ENCODE assay signal across 9 cellular contexts in the genomic region with DNA sequence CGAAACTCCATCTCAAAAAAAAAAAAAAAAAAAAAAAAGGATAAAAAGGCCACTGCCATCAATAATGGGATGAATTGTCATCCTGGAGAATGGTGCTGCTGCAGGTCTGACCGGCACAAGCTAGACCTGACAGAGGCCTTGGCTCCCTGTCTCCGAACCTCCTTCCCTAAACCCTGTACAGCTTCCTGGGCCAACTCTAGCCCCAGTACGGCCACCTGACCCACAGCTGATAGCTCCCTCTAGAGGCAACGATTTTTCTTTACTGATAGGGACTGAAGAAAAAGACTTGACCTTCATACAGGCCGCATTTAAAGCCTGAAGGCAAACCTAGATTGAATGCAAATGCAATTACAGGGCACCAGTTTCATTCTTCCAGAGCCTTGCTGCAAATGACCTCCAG. TPM values are rescaled to one million over a fixed set of nuclear protein-coding genes. Genes with fewer than 3 reads are reported as not detected.
DNase-seq lines count a peak whose midpoint lies in the region; ATAC-seq and TF ChIP-seq lines count a peak whose summit lies in the region.
"Had no signal": no experiment of that assay in that cellular context is flagged by ENCODE, and none has a peak within 500 bp of the region (broad histone marks: within the 10 kb centered on the region; RNA-seq: fewer than 3 reads in every experiment).

No MANE protein-coding gene starts in this region.

- no peaks in the 10 kb centered on the region for H3K9me2 ChIP-seq in PC-3 (replicated peaks; ENCODE audit: low read length)

- ATAC-seq in activated naive CD8-positive, alpha-beta T cell treated with anti-CD3 and anti-CD28 coated beads, Interleukin-2, amount 10 ng/mL, durations not matched to agents 7 days and 5 days (ENCODE audit: low read depth) = peak; percentile 15
- ATAC-seq in PC-3 = peak; percentile 75
- ATAC-seq in HG02884 (IDR thresholded peaks at IDR 0.05; ENCODE audit: unreplicated experiment) = no peak
- no peak for ATAC-seq in GM19455 (IDR thresholded peaks at IDR 0.05; ENCODE audit: unreplicated experiment)
- ATAC-seq in HG03442 (IDR thresholded peaks at IDR 0.05; ENCODE audit: unreplicated experiment) = no peak

- no peaks in the 10 kb centered on the region for H4K20me1 ChIP-seq in PC-3 (ENCODE audit: low read length)

- peaks cover 5% of the 10 kb centered on the region for H3K4me1 Mint-ChIP-seq in activated naive CD8-positive, alpha-beta T cell treated with anti-CD3 and anti-CD28 coated beads, Interleukin-2, amount 10 ng/mL, durations not matched to agents 7 days and 5 days
- peaks cover 2% of the 10 kb centered on the region for H3K4me1 Mint-ChIP-seq in activated naive CD8-positive, alpha-beta T cell treated with anti-CD3 and anti-CD28 coated beads for 36 hours
- H3K4me1 Mint-ChIP-seq: activated naive CD4-positive, alpha-beta T cell treated with anti-CD3 and anti-CD28 coated beads, Interleukin-2, amount 50 U/mL, for 24 hours had no signal

- intact Hi-C loops in PC-3 (cut with micrococcal nuclease) = loop anchor here (1.0 kb wide), 2 partner anchors 32 to 37 kb away; partner anchors contain the start of gene PLEKHG5
- intact Hi-C loops in posterior vena cava (cut with DNase I) = no loop called here

- H3K27ac ChIP-seq in PC-3 (ENCODE audit: low read length) = no peak overlapping the region

- BruUV-seq in PC-3 (replicated peaks; lab: Mats Ljungman, UMichigan) = no TSS peak

- no peak overlapping the region for H3K4me2 ChIP-seq in PC-3 (ENCODE audit: low read length)

- peak; percentile 92 for TF ChIP-seq CTCF in PC-3 (conservative IDR thresholded peaks at IDR 0.05; ENCODE audit: low read depth, low read length)

- no peaks in the 10 kb centered on the region for H3K27me3 ChIP-seq in PC-3 (ENCODE audit: low read length)

- H3K9me3 ChIP-seq in PC-3 (ENCODE audit: low read length) = no peaks in the 10 kb centered on the region

- no peaks in the 10 kb centered on the region for H3F3A ChIP-seq in PC-3 (ENCODE audit: low read length, unreplicated experiment)

- H3K36me3 ChIP-seq in PC-3 (ENCODE audit: low read depth, low read length) = peaks cover 27% of the 10 kb centered on the region

- no peaks in the 10 kb centered on the region for H3K79me2 ChIP-seq in PC-3 (ENCODE audit: low read length)

- DNase-seq in activated naive CD8-positive, alpha-beta T cell treated with anti-CD3 and anti-CD28 coated beads, Interleukin-2, amount 10 ng/mL, durations not matched to agents 7 days and 5 days = no peak
- DNase-seq in activated naive CD8-positive, alpha-beta T cell treated with anti-CD3 and anti-CD28 coated beads for 36 hours = no peak
- DNase-seq in PC-3 (peak; percentile 81), fibroblast of peridontal ligament (ENCODE audit: extremely low read depth) (peak; percentile 47), posterior vena cava (ENCODE audit: low spot score) (peak; percentile 74)

- POLR2A ChIA-PET in activated naive CD8-positive, alpha-beta T cell treated with anti-CD3 and anti-CD28 coated beads, Interleukin-2, amount 10 ng/mL, durations not matched to agents 7 days and 5 days (lab: Charles Lee) = no interaction called here
- POLR2A ChIA-PET in PC-3 (lab: Charles Lee; ENCODE audit: unreplicated experiment) = no interaction called here

- no peak overlapping the region for H3K4me3 ChIP-seq in PC-3 (ENCODE audit: low read length)

- CTCF ChIA-PET in PC-3 (lab: Charles Lee) = interaction anchor here (0.5 to 1.1 kb wide), 7 partner anchors 16 to 709 kb away, joined by 3 to 5 read pairs (median 3); partner anchors contain the start of gene PHF13

- no peaks in the 10 kb centered on the region for H3K9me3 Mint-ChIP-seq in activated naive CD8-positive, alpha-beta T cell treated with anti-CD3 and anti-CD28 coated beads, Interleukin-2, amount 10 ng/mL, durations not matched to agents 7 days and 5 days
- H3K9me3 Mint-ChIP-seq in activated naive CD8-positive, alpha-beta T cell treated with anti-CD3 and anti-CD28 coated beads for 36 hours = no peaks in the 10 kb centered on the region
- H3K9me3 Mint-ChIP-seq: activated naive CD4-positive, alpha-beta T cell treated with anti-CD3 and anti-CD28 coated beads, Interleukin-2, amount 50 U/mL, for 24 hours had no signal

- no peak overlapping the region for H2AFZ ChIP-seq in PC-3 (ENCODE audit: low read length)

- peaks cover 7% of the 10 kb centered on the region; the same call in 1 of the 2 replicates for H3K4me1 ChIP-seq in PC-3 (ENCODE audit: insufficient read depth, low read length)

- no peaks in the 10 kb centered on the region for H3K27me3 Mint-ChIP-seq in activated naive CD8-positive, alpha-beta T cell treated with anti-CD3 and anti-CD28 coated beads, Interleukin-2, amount 10 ng/mL, durations not matched to agents 7 days and 5 days
- no peaks in the 10 kb centered on the region for H3K27me3 Mint-ChIP-seq in activated naive CD8-positive, alpha-beta T cell treated with anti-CD3 and anti-CD28 coated beads for 36 hours
- H3K27me3 Mint-ChIP-seq: activated naive CD4-positive, alpha-beta T cell treated with anti-CD3 and anti-CD28 coated beads, Interleukin-2, amount 50 U/mL, for 24 hours had no signal

- no peak overlapping the region for H3K4me3 Mint-ChIP-seq in activated naive CD8-positive, alpha-beta T cell treated with anti-CD3 and anti-CD28 coated beads, Interleukin-2, amount 10 ng/mL, durations not matched to agents 7 days and 5 days
- no peak overlapping the region for H3K4me3 Mint-ChIP-seq in activated naive CD8-positive, alpha-beta T cell treated with anti-CD3 and anti-CD28 coated beads for 36 hours
- H3K4me3 Mint-ChIP-seq: activated naive CD4-positive, alpha-beta T cell treated with anti-CD3 and anti-CD28 coated beads, Interleukin-2, amount 50 U/mL, for 24 hours had no signal

- peak overlapping the region; percentile 50 for H3K27ac Mint-ChIP-seq in activated naive CD8-positive, alpha-beta T cell treated with anti-CD3 and anti-CD28 coated beads, Interleukin-2, amount 10 ng/mL, durations not matched to agents 7 days and 5 days
- H3K27ac Mint-ChIP-seq in activated naive CD8-positive, alpha-beta T cell treated with anti-CD3 and anti-CD28 coated beads for 36 hours = no peak overlapping the region
- H3K27ac Mint-ChIP-seq: activated naive CD4-positive, alpha-beta T cell treated with anti-CD3 and anti-CD28 coated beads, Interleukin-2, amount 50 U/mL, for 24 hours had no signal

- no peak overlapping the region for H3K9ac ChIP-seq in PC-3 (ENCODE audit: low read length)

- H3K36me3 Mint-ChIP-seq in activated naive CD8-positive, alpha-beta T cell treated with anti-CD3 and anti-CD28 coated beads, Interleukin-2, amount 10 ng/mL, durations not matched to agents 7 days and 5 days = peaks cover 12% of the 10 kb centered on the region
- H3K36me3 Mint-ChIP-seq in activated naive CD8-positive, alpha-beta T cell treated with anti-CD3 and anti-CD28 coated beads for 36 hours = peaks cover 16% of the 10 kb centered on the region

RNA-seq across cellular contexts. Expression of gene NOL9, which starts 30.7 kb away (rescaled TPM):
- 10 to 100 TPM; 37.6 to 40.8 TPM for total RNA-seq in activated naive CD8-positive, alpha-beta T cell treated with anti-CD3 and anti-CD28 coated beads, Interleukin-2, amount 10 ng/mL, durations not matched to agents 7 days and 5 days
- total RNA-seq in activated naive CD8-positive, alpha-beta T cell treated with anti-CD3 and anti-CD28 coated beads for 36 hours = 10 to 100 TPM; 54.1 to 55.1 TPM
- 79.1 and 102 TPM in 2 replicates for total RNA-seq in PC-3 (2014; rRNA removed)
- total RNA-seq in posterior vena cava = 10 to 100 TPM; 21.2 to 23.9 TPM

RNA-seq across cellular contexts. Expression of gene TAS1R1, which starts 31.5 kb away (rescaled TPM):
- not detected for total RNA-seq in activated naive CD8-positive, alpha-beta T cell treated with anti-CD3 and anti-CD28 coated beads, Interleukin-2, amount 10 ng/mL, durations not matched to agents 7 days and 5 days
- total RNA-seq in activated naive CD8-positive, alpha-beta T cell treated with anti-CD3 and anti-CD28 coated beads for 36 hours = not detected
- not detected in 2 replicates for total RNA-seq in PC-3 (2014; rRNA removed)
- not detected for total RNA-seq in posterior vena cava

RNA-seq across cellular contexts. Expression of gene PLEKHG5, which starts 32.1 kb away (rescaled TPM):
- 1 to 10 TPM; 4.7 to 5.0 TPM for total RNA-seq in activated naive CD8-positive, alpha-beta T cell treated with anti-CD3 and anti-CD28 coated beads, Interleukin-2, amount 10 ng/mL, durations not matched to agents 7 days and 5 days
- total RNA-seq in activated naive CD8-positive, alpha-beta T cell treated with anti-CD3 and anti-CD28 coated beads for 36 hours = 1 to 10 TPM; 2.2 to 2.3 TPM
- total RNA-seq in PC-3 (2014; rRNA removed) = 42.8 and 66.1 TPM in 2 replicates
- total RNA-seq in posterior vena cava = 10 to 100 TPM in 1 of 2 donors, 1 to 10 TPM in 1; 8.9 to 13.0 TPM

RNA-seq across cellular contexts. Expression of gene ZBTB48, which starts 56.2 kb away (rescaled TPM):
- 10 to 100 TPM; 42.7 to 52.9 TPM for total RNA-seq in activated naive CD8-positive, alpha-beta T cell treated with anti-CD3 and anti-CD28 coated beads, Interleukin-2, amount 10 ng/mL, durations not matched to agents 7 days and 5 days
- total RNA-seq in activated naive CD8-positive, alpha-beta T cell treated with anti-CD3 and anti-CD28 coated beads for 36 hours = 10 to 100 TPM; 22.1 to 26.4 TPM
- total RNA-seq in PC-3 (2014; rRNA removed) = 42.7 and 47.2 TPM in 2 replicates
- total RNA-seq in posterior vena cava = 10 to 100 TPM; 18.6 to 19.5 TPM

RNA-seq across cellular contexts. Expression of gene TNFRSF25, which starts 57.6 kb away (rescaled TPM):
- 100 to 1,000 TPM; 137 TPM for total RNA-seq in activated naive CD8-positive, alpha-beta T cell treated with anti-CD3 and anti-CD28 coated beads, Interleukin-2, amount 10 ng/mL, durations not matched to agents 7 days and 5 days
- total RNA-seq in activated naive CD8-positive, alpha-beta T cell treated with anti-CD3 and anti-CD28 coated beads for 36 hours = 10 to 100 TPM; 64.7 to 67.8 TPM
- total RNA-seq in PC-3 (2014; rRNA removed) = 42.5 and 60.1 TPM in 2 replicates
- 1 to 10 TPM; 7.0 to 9.2 TPM for total RNA-seq in posterior vena cava

Comparison
In these comparisons a context has a peak if more than half of its experiments do, and no peak if none do; other contexts are left out.
1. ATAC-seq: peak in activated naive CD8-positive, alpha-beta T cell treated with anti-CD3 and anti-CD28 coated beads, Interleukin-2, amount 10 ng/mL, durations not matched to agents 7 days and 5 days (single experiment) and PC-3 (single experiment); none in HG02884 (single experiment), GM19455 (single experiment) and HG03442 (single experiment).
2. DNase-seq: peak in PC-3 (single experiment), fibroblast of peridontal ligament (single experiment) and posterior vena cava (single experiment); none in activated naive CD8-positive, alpha-beta T cell treated with anti-CD3 and anti-CD28 coated beads, Interleukin-2, amount 10 ng/mL, durations not matched to agents 7 days and 5 days (single experiment) and activated naive CD8-positive, alpha-beta T cell treated with anti-CD3 and anti-CD28 coated beads for 36 hours (single experiment).